In genomic region chr19:28289294-28290063, GRCh38 we compare ENCODE assay signal across 14 cellular contexts.
DNase-seq lines count a peak whose midpoint lies in the region; ATAC-seq and TF ChIP-seq lines count a peak whose summit lies in the region.
"Had no signal": no experiment of that assay in that cellular context is flagged by ENCODE, and none has a peak within 500 bp of the region (broad histone marks: within the 10 kb centered on the region; RNA-seq: fewer than 3 reads in every experiment).

No MANE protein-coding gene starts in this region.

- ATAC-seq in activated naive CD4-positive, alpha-beta T cell treated with anti-CD3 and anti-CD28 coated beads, Interleukin-2, amount 50 U/mL, for 72 hours = no peak
- ATAC-seq in HG02852 (IDR thresholded peaks at IDR 0.05; ENCODE audit: unreplicated experiment) (no peak), GM18873 (IDR thresholded peaks at IDR 0.05; ENCODE audit: low FRiP score, unreplicated experiment) (no peak)
- ATAC-seq: activated T-cell treated with anti-CD3 and anti-CD28 coated beads, Interleukin-2, amount 50 U/mL, for 72 hours had no signal

- TF ChIP-seq CTCF in AG09309 (IDR thresholded peaks at IDR 0.05; ENCODE audit: control insufficient read depth, insufficient read depth, low read depth, low read length, missing control alignments) = no peak

- H3K4me1 Mint-ChIP-seq in activated CD4-positive, alpha-beta T cell treated with anti-CD3 and anti-CD28 coated beads, Interleukin-2, amount 10 ng/mL, durations not matched to agents 7 days and 5 days = no peaks in the 10 kb centered on the region

- no peak overlapping the region for H3K4me3 Mint-ChIP-seq in activated CD4-positive, alpha-beta T cell treated with anti-CD3 and anti-CD28 coated beads, Interleukin-2, amount 10 ng/mL, durations not matched to agents 7 days and 5 days
- H3K4me3 Mint-ChIP-seq: activated T-cell treated with anti-CD3 and anti-CD28 coated beads, Interleukin-2, amount 50 U/mL, for 72 hours had no signal

- peak; percentile 16 for DNase-seq in AG09309 (ENCODE audit: low read depth)
- peak; percentile 89 for DNase-seq in NCI-H1092 treated with DMSO at 0.1 percent for 48 hours (lab: John Stamatoyannopoulos, UW)
- DNase-seq in astrocyte of the hippocampus (ENCODE audit: low read depth, low spot score) = peak; percentile 90
- peak; percentile 88 for DNase-seq in medulla oblongata (ENCODE audit: extremely low spot score)
- no peak for DNase-seq in activated naive CD4-positive, alpha-beta T cell treated with anti-CD3 and anti-CD28 coated beads, Interleukin-2, amount 50 U/mL, for 72 hours (ENCODE audit: low spot score in 2 of 2)
- DNase-seq in activated CD4-positive, alpha-beta T cell treated with anti-CD3 and anti-CD28 coated beads, Interleukin-2, amount 10 ng/mL, durations not matched to agents 7 days and 5 days = no peak
- DNase-seq: activated T-cell treated with anti-CD3 and anti-CD28 coated beads, Interleukin-2, amount 50 U/mL, for 72 hours; DMS53; heart right ventricle; Peyer's patch; small intestine; tibial artery had no signal

- CTCF ChIA-PET in activated CD4-positive, alpha-beta T cell treated with anti-CD3 and anti-CD28 coated beads, Interleukin-2, amount 10 ng/mL, durations not matched to agents 7 days and 5 days (lab: Charles Lee) = no interaction called here

- H3K27ac Mint-ChIP-seq in activated naive CD4-positive, alpha-beta T cell treated with anti-CD3 and anti-CD28 coated beads, Interleukin-2, amount 50 U/mL, for 72 hours = no peak overlapping the region
- no peak overlapping the region for H3K27ac Mint-ChIP-seq in activated CD4-positive, alpha-beta T cell treated with anti-CD3 and anti-CD28 coated beads, Interleukin-2, amount 10 ng/mL, durations not matched to agents 7 days and 5 days
- H3K27ac Mint-ChIP-seq: activated T-cell treated with anti-CD3 and anti-CD28 coated beads, Interleukin-2, amount 50 U/mL, for 72 hours had no signal

- peaks cover 18% of the 10 kb centered on the region in 2 donors for H3K9me3 Mint-ChIP-seq in activated naive CD4-positive, alpha-beta T cell treated with anti-CD3 and anti-CD28 coated beads, Interleukin-2, amount 50 U/mL, for 72 hours
- no peaks in the 10 kb centered on the region for H3K9me3 Mint-ChIP-seq in activated CD4-positive, alpha-beta T cell treated with anti-CD3 and anti-CD28 coated beads, Interleukin-2, amount 10 ng/mL, durations not matched to agents 7 days and 5 days

- no peak overlapping the region for H3K4me3 ChIP-seq in AG09309 (ENCODE audit: control insufficient read depth, low read depth, low read length)
- H3K4me3 ChIP-seq: heart right ventricle, Peyer's patch, tibial artery had no signal

- POLR2A ChIA-PET in activated CD4-positive, alpha-beta T cell treated with anti-CD3 and anti-CD28 coated beads, Interleukin-2, amount 10 ng/mL, durations not matched to agents 7 days and 5 days (lab: Charles Lee) = no interaction called here

- H3K27me3 Mint-ChIP-seq in activated CD4-positive, alpha-beta T cell treated with anti-CD3 and anti-CD28 coated beads, Interleukin-2, amount 10 ng/mL, durations not matched to agents 7 days and 5 days = peaks cover 6% of the 10 kb centered on the region

- H3K36me3 Mint-ChIP-seq in activated naive CD4-positive, alpha-beta T cell treated with anti-CD3 and anti-CD28 coated beads, Interleukin-2, amount 50 U/mL, for 72 hours = peaks cover 0 to 17% of the 10 kb centered on the region in 2 donors
- no peaks in the 10 kb centered on the region for H3K36me3 Mint-ChIP-seq in activated CD4-positive, alpha-beta T cell treated with anti-CD3 and anti-CD28 coated beads, Interleukin-2, amount 10 ng/mL, durations not matched to agents 7 days and 5 days (ENCODE audit: low read depth)

Comparison
In these comparisons a context has a peak if more than half of its experiments do, and no peak if none do; other contexts are left out.
1. DNase-seq: peak in AG09309 (single experiment), NCI-H1092 treated with DMSO at 0.1 percent for 48 hours (single experiment), astrocyte of the hippocampus (single experiment) and medulla oblongata (single experiment); none in activated naive CD4-positive, alpha-beta T cell treated with anti-CD3 and anti-CD28 coated beads, Interleukin-2, amount 50 U/mL, for 72 hours (0 of 2) and activated CD4-positive, alpha-beta T cell treated with anti-CD3 and anti-CD28 coated beads, Interleukin-2, amount 10 ng/mL, durations not matched to agents 7 days and 5 days (single experiment).